Comparison of ENCODE assay signal across 20 cellular contexts in the genomic region with DNA sequence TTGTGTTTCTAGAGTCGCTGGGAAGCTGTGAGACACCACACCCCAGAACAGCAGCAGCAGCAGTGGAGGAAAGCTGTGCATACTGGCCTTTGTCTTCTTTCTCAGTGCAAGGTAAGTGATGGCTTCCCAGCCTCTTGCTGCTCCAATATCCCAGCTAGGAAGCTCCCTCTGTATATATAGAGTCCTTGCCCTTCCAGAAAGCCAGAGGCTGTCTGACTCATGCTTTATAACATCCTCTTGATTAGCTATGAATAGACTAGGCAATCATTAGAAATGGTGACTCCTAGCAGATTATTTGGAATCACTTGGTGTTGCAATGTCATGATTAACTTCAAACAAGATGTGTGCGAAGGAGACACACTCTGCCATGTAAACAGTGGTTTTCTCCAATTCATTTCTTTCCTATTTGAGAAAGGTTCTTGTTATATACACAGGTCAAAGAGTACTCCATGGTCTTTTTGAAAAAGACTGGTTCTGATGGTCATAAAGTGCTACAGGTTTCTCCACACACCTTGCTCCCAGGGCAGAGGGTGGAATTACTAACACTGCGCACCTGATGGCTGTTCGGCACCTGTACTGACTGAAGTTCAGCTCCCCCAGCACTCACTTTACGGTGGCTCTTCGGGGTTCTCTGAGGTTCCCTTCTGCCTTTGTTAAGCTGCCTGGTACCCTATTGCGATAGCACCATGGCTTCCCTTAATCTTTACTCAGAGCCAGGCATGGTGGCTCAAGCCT. TPM values are rescaled to one million over a fixed set of nuclear protein-coding genes. Genes with fewer than 3 reads are reported as not detected.
DNase-seq lines count a peak whose midpoint lies in the region; ATAC-seq, FAIRE-seq and TF ChIP-seq lines count a peak whose summit lies in the region.
"Had no signal": no experiment of that assay in that cellular context is flagged by ENCODE, and none has a peak within 500 bp of the region (broad histone marks: within the 10 kb centered on the region; RNA-seq: fewer than 3 reads in every experiment).

MMP1 (minus strand) TSS at position 149 of the 735 bp plus-strand sequence; CDS start at position 81, 68 bp downstream.

- in situ Hi-C loops in IMR-90 (cut with MboI; ENCODE audit: low sequenced_read_pairs): no loop called here
- in situ Hi-C loops in HepG2 (cut with HindIII; ENCODE audit: extremely low pct_ligation_motif_present, low pct_unique_long_range_greater_than_20kb): no loop called here

- dilution Hi-C loops in IMR-90 (cut with HindIII; ENCODE audit: low sequenced_read_pairs, unreplicated experiment): no loop called here

- H2AK5ac ChIP-seq in IMR-90 (ENCODE audit: low read depth, low read length): peak within 1 kb of the TSS; percentile 91

- H4K20me1 ChIP-seq in IMR-90 (ENCODE audit: insufficient read depth, low read length) (no peaks in the 10 kb centered on the region), HepG2 (ENCODE audit: insufficient read depth, low read length) (no peaks in the 10 kb centered on the region)

- no peak for FAIRE-seq in HepG2 (lab: Jason Lieb, UNC)
- FAIRE-seq: TTC549 had no signal

- no peaks in the 10 kb centered on the region for H3K36me3 Mint-ChIP-seq in WTC11
- H3K36me3 Mint-ChIP-seq: activated CD8-positive, alpha-beta memory T cell treated with anti-CD3 and anti-CD28 coated beads, Interleukin-2, amount 10 ng/mL, durations not matched to agents 7 days and 5 days; activated naive CD8-positive, alpha-beta T cell; memory B cell had no signal

- H2AK9ac ChIP-seq in IMR-90 (replicated peaks; ENCODE audit: low read depth, low read length, poor library complexity): no peak within 1 kb of the TSS

- peak; percentile 85 for ATAC-seq in IMR-90 (ENCODE audit: low read depth)
- no peak for ATAC-seq in HepG2
- ATAC-seq in WTC11: no peak
- ATAC-seq: activated CD8-positive, alpha-beta memory T cell treated with anti-CD3 and anti-CD28 coated beads, Interleukin-2, amount 10 ng/mL, durations not matched to agents 7 days and 5 days; stimulated activated naive CD8-positive, alpha-beta T cell treated with anti-CD3 and anti-CD28 coated beads, Interleukin-15, Interleukin-2, amounts not matched to agents 100 U/mL and 50 U/mL, for 24 hours had no signal

- H3K9ac ChIP-seq in IMR-90 (ENCODE audit: low read depth, low read length) (no peak within 1 kb of the TSS), HepG2 (ENCODE audit: insufficient read depth, low read depth, low read length) (no peak within 1 kb of the TSS)
- H3K9ac ChIP-seq: parathyroid adenoma had no signal

- no peak within 1 kb of the TSS for H3K4me2 ChIP-seq in IMR-90 (ENCODE audit: low read depth, low read length)
- no peak within 1 kb of the TSS for H3K4me2 ChIP-seq in HepG2 (ENCODE audit: low read depth, low read length)

- no TSS peak for BruUV-seq in IMR-90 (replicated peaks; lab: Mats Ljungman, UMichigan)
- no TSS peak for BruUV-seq in HepG2 (replicated peaks; lab: Mats Ljungman, UMichigan)

- H3K27ac ChIP-seq in IMR-90 (ENCODE audit: insufficient read depth, low read length) (no peak within 1 kb of the TSS), HepG2 (ENCODE audit: extremely low read length, insufficient read depth, low read length) (no peak within 1 kb of the TSS)
- H3K27ac ChIP-seq: parathyroid adenoma had no signal

- peak within 1 kb of the TSS; percentile 73 for H2AFZ ChIP-seq in IMR-90 (replicated peaks; ENCODE audit: low read length, poor library complexity)
- H2AFZ ChIP-seq in HepG2 (ENCODE audit: low read length): no peak within 1 kb of the TSS
- H2AFZ ChIP-seq: parathyroid adenoma had no signal

- H2BK15ac ChIP-seq in IMR-90 (ENCODE audit: low read depth, low read length): peak within 1 kb of the TSS; percentile 46; the same call in 1 of the 3 replicates

- H3K79me1 ChIP-seq in IMR-90 (ENCODE audit: low read depth in 1 of 2, low read length in 2 of 2): no peaks in the 10 kb centered on the region

- TF ChIP-seq POLR2A in IMR-90 (IDR thresholded peaks at IDR 0.05; ENCODE audit: low read depth, low read length) (no peak), HepG2 (IDR thresholded peaks at IDR 0.05; ENCODE audit: insufficient read depth in 1 of 2, low read depth in 2 of 2, low read length in 2 of 2) (no peak)

- H3K9me1 ChIP-seq in IMR-90 (ENCODE audit: insufficient read depth, low read length): peaks cover 9% of the 10 kb centered on the region

- H3K36me3 ChIP-seq in IMR-90 (ENCODE audit: control insufficient read depth, insufficient read depth, low read length): no peaks in the 10 kb centered on the region
- no peaks in the 10 kb centered on the region for H3K36me3 ChIP-seq in HepG2 (replicated peaks in 1 of 2; ENCODE audit: control insufficient read depth in 1 of 2, insufficient read depth in 2 of 2, low read length in 2 of 2)

- no peak within 1 kb of the TSS for H3K4me3 ChIP-seq in IMR-90 (ENCODE audit: insufficient read depth, low read depth, low read length)
- H3K4me3 ChIP-seq in HepG2 (replicated peaks in 1 of 3; ENCODE audit: insufficient read depth in 1 of 3, low read depth in 2 of 3, low read length in 3 of 3): no peak within 1 kb of the TSS

- H3K27me3 ChIP-seq in IMR-90 (ENCODE audit: control insufficient read depth, insufficient read depth, low read length) (no peaks in the 10 kb centered on the region), HepG2 (ENCODE audit: control insufficient read depth in 1 of 2, insufficient read depth in 2 of 2, low read length in 2 of 2) (peaks cover 0 to 4% of the 10 kb centered on the region in 2 experiments; a peak in 2 of 5 replicates)

- TF ChIP-seq CTCF in AG09319 (IDR thresholded peaks at IDR 0.05; ENCODE audit: low read depth, low read length): no peak
- TF ChIP-seq CTCF in IMR-90 (conservative IDR thresholded peaks at IDR 0.05; ENCODE audit: low read depth, low read length): no peak
- TF ChIP-seq CTCF in HepG2 (CRISPR knock-in tag; IDR thresholded peaks at IDR 0.05): no peak
- no peak for TF ChIP-seq CTCF in WTC11 (IDR thresholded peaks at IDR 0.05)

- H3K9me3 ChIP-seq in IMR-90 (ENCODE audit: control insufficient read depth, insufficient read depth, low read length): no peaks in the 10 kb centered on the region
- H3K9me3 ChIP-seq in HepG2 (ENCODE audit: low read length): no peaks in the 10 kb centered on the region

- no peak within 1 kb of the TSS for H3K4me3 Mint-ChIP-seq in WTC11
- H3K4me3 Mint-ChIP-seq: activated CD8-positive, alpha-beta memory T cell treated with anti-CD3 and anti-CD28 coated beads, Interleukin-2, amount 10 ng/mL, durations not matched to agents 7 days and 5 days; activated naive CD8-positive, alpha-beta T cell; dendritic cell treated with granulocyte-macrophage colony-stimulating factor and Interleukin-4, amounts not matched to agents 40 ng/mL and 50 ng/mL, for 4 days; memory B cell had no signal

- POLR2A ChIA-PET in IMR-90 (lab: Charles Lee; ENCODE audit: unreplicated experiment) (no interaction called here), HepG2 (lab: Yijun Ruan, JAX) (no interaction called here), WTC11 (lab: Charles Lee) (no interaction called here)

- H3K4ac ChIP-seq in IMR-90 (ENCODE audit: low read depth, low read length): peak within 1 kb of the TSS; percentile 65; the same call in 1 of the 2 replicates

- no peak within 1 kb of the TSS for H3K56ac ChIP-seq in IMR-90 (ENCODE audit: extremely low read depth, insufficient read depth, low read length)

- no peak within 1 kb of the TSS for H4K5ac ChIP-seq in IMR-90 (ENCODE audit: low read depth, low read length)

- no peak for TF ChIP-seq EP300 in HepG2 (IDR thresholded peaks at IDR 0.05; ENCODE audit: low read depth in 2 of 2, low read length in 2 of 2)
- TF ChIP-seq EP300 in HepG2 (CRISPR knock-in tag; IDR thresholded peaks at IDR 0.05; ENCODE audit: borderline replicate concordance): no peak

- no peak within 1 kb of the TSS for H3K23ac ChIP-seq in IMR-90 (ENCODE audit: low read depth, low read length)

- no peaks in the 10 kb centered on the region for H3K9me3 Mint-ChIP-seq in WTC11
- H3K9me3 Mint-ChIP-seq: dendritic cell treated with granulocyte-macrophage colony-stimulating factor and Interleukin-4, amounts not matched to agents 40 ng/mL and 50 ng/mL, for 4 days; memory B cell had no signal

- H3K18ac ChIP-seq in IMR-90 (ENCODE audit: low read depth, low read length): no peak within 1 kb of the TSS

- H3K27ac Mint-ChIP-seq in WTC11: no peak within 1 kb of the TSS
- H3K27ac Mint-ChIP-seq: activated CD8-positive, alpha-beta memory T cell treated with anti-CD3 and anti-CD28 coated beads, Interleukin-2, amount 10 ng/mL, durations not matched to agents 7 days and 5 days; activated naive CD8-positive, alpha-beta T cell; dendritic cell treated with granulocyte-macrophage colony-stimulating factor and Interleukin-4, amounts not matched to agents 40 ng/mL and 50 ng/mL, for 4 days; memory B cell had no signal

- H3K79me2 ChIP-seq in HepG2 (ENCODE audit: insufficient read depth, low read length): no peaks in the 10 kb centered on the region
- H3K79me2 ChIP-seq: parathyroid adenoma had no signal

- H3K14ac ChIP-seq in IMR-90 (replicated peaks; ENCODE audit: low read depth, low read length): peak within 1 kb of the TSS; percentile 79

- 89% methylated on average over 4 of the region's 7 CpGs; no CpG with 5 or more reads in 1 of the 2 experiments for WGBS in IMR-90 (ENCODE audit: extremely low coverage in 2 of 2, insufficient read length in 1 of 2), 2 experiments
- WGBS in HepG2 (ENCODE audit: low lambda C conversion rate): 20% methylated on average over 6 of the region's 7 CpGs

- H3K4me1 ChIP-seq in IMR-90 (ENCODE audit: control insufficient read depth, insufficient read depth, low read length): peaks cover 5% of the 10 kb centered on the region
- no peaks in the 10 kb centered on the region for H3K4me1 ChIP-seq in HepG2 (ENCODE audit: insufficient read depth, low read length)
- H3K4me1 ChIP-seq: parathyroid adenoma had no signal

- intact Hi-C loops in IMR-90 (cut with micrococcal nuclease): no loop called here
- intact Hi-C loops in HepG2 (cut with micrococcal nuclease; ENCODE audit: unreplicated experiment): no loop called here

- DNase-seq in AG09319 (ENCODE audit: extremely low read depth, low read depth): peak; percentile 59
- DNase-seq in IMR-90: peak; percentile 90
- DNase-seq in dermis blood vessel endothelial cell: peak; percentile 90
- DNase-seq in kidney tubule cell (ENCODE audit: low spot score): peak; percentile 84
- DNase-seq in HepG2 (ENCODE audit: low spot score): no peak
- DNase-seq in WTC11 (ENCODE audit: low spot score): no peak
- no peak for DNase-seq in cerebellar nuclear complex (lab: John Stamatoyannopoulos, UW)
- no peak for DNase-seq in HUDEP-2 (lab: John Stamatoyannopoulos, UW; ENCODE audit: unreplicated experiment in 76 of 76)
- DNase-seq: activated CD8-positive, alpha-beta memory T cell treated with anti-CD3 and anti-CD28 coated beads, Interleukin-2, amount 10 ng/mL, durations not matched to agents 7 days and 5 days; C1 segment of cervical spinal cord; hippocampal formation; NCI-H1417 treated with DMSO at 0.1 percent for 48 hours; NCI-H510A; Right ventricle myocardium superior; stimulated activated naive CD8-positive, alpha-beta T cell treated with anti-CD3 and anti-CD28 coated beads, Interleukin-15, Interleukin-2, amounts not matched to agents 100 U/mL and 50 U/mL, for 24 hours had no signal

- H2BK20ac ChIP-seq in IMR-90 (ENCODE audit: low read depth, low read length): peak within 1 kb of the TSS; percentile 65; the same call in 1 of the 2 replicates

- no peaks in the 10 kb centered on the region for H3K27me3 Mint-ChIP-seq in WTC11 (ENCODE audit: low read depth)
- H3K27me3 Mint-ChIP-seq: activated CD8-positive, alpha-beta memory T cell treated with anti-CD3 and anti-CD28 coated beads, Interleukin-2, amount 10 ng/mL, durations not matched to agents 7 days and 5 days; activated naive CD8-positive, alpha-beta T cell; memory B cell had no signal

- peaks cover 2% of the 10 kb centered on the region; the same call in 1 of the 2 replicates for H3K4me1 Mint-ChIP-seq in WTC11
- H3K4me1 Mint-ChIP-seq: activated CD8-positive, alpha-beta memory T cell treated with anti-CD3 and anti-CD28 coated beads, Interleukin-2, amount 10 ng/mL, durations not matched to agents 7 days and 5 days; memory B cell had no signal

- peak within 1 kb of the TSS; percentile 77 for H2BK120ac ChIP-seq in IMR-90 (ENCODE audit: low read depth, low read length)

- H4K8ac ChIP-seq in IMR-90 (ENCODE audit: low read depth in 2 of 2, low read length in 2 of 2): peak within 1 kb of the TSS in 1 of 2 experiments; percentile 69; a peak in 1 of 4 replicates

- CTCF ChIA-PET in IMR-90 (lab: Yijun Ruan, JAX) (interaction anchor here (0.7 to 1.5 kb wide), 2 partner anchors 18 to 36 kb away, joined by 3 to 6 read pairs; partner anchors contain the start of gene MMP10), HepG2 (lab: Yijun Ruan, JAX; ENCODE audit: low intra/inter-chr PET ratio, low total read pairs) (no interaction called here), WTC11 (lab: Charles Lee) (interaction anchor here (0.7 to 1.4 kb wide), 2 partner anchors 18 to 64 kb away, joined by 3 to 4 read pairs; partner anchors contain the start of gene MMP10)

- H2BK5ac ChIP-seq in IMR-90 (ENCODE audit: low read depth, low read length, poor library complexity, severe bottlenecking): no peak within 1 kb of the TSS

- no peak within 1 kb of the TSS for H4K91ac ChIP-seq in IMR-90 (ENCODE audit: insufficient read depth, low read depth, low read length)

- TF ChIP-seq RAD21 in IMR-90 (IDR thresholded peaks at IDR 0.05; ENCODE audit: low read length) (no peak), HepG2 (CRISPR knock-in tag; IDR thresholded peaks at IDR 0.05) (no peak)

RNA-seq across cellular contexts. Expression of gene MMP1, which starts in this region (rescaled TPM):
- total RNA-seq in IMR-90 (2012; rRNA removed) (245 and 246 TPM in 2 replicates), dermis blood vessel endothelial cell (650 and 1,055 TPM in 2 replicates), HepG2 (2016; rRNA removed; fragmentation: Illumina TruSeq; extraction: Trizol) (0.09 TPM in 1 of 2 replicates, not detected in the other), WTC11 (2021) (0.11 TPM in 1 of 3 replicates, not detected in the others)
- polyA plus RNA-seq in IMR-90 (2012; rRNA removed) (155 and 166 TPM in 2 replicates), HepG2 (2011; rRNA removed) (0.21 and 0.30 TPM in 2 replicates)
- 30.1 and 60.9 TPM in 2 replicates for polyA plus RNA-seq in IMR-90 (2012; cell fraction: cytosol; rRNA removed)
- 9.4 and 51.9 TPM in 2 replicates for polyA plus RNA-seq in IMR-90 (2012; cell fraction: nucleus; rRNA removed; ENCODE audit: low replicate concordance)
- total RNA-seq in HepG2 (2016; cell fraction: cytosol; rRNA removed; fragmentation: Illumina TruSeq; extraction: Trizol; ENCODE audit: low read depth): not detected in 2 replicates
- total RNA-seq in HepG2 (2016; cell fraction: insoluble cytoplasmic fraction; rRNA removed; fragmentation: Illumina TruSeq; extraction: Trizol): 0.15 and 0.19 TPM in 2 replicates
- not detected in 2 replicates for total RNA-seq in HepG2 (2016; cell fraction: membrane; rRNA removed; fragmentation: Illumina TruSeq; extraction: Trizol)
- total RNA-seq in HepG2 (2016; cell fraction: nucleus; rRNA removed; fragmentation: Illumina TruSeq; extraction: Trizol): not detected in 2 replicates
- polyA plus RNA-seq in HepG2 (2011; cell fraction: cytosol; rRNA removed): 0.15 and 0.32 TPM in 2 replicates
- polyA plus RNA-seq in HepG2 (2011; cell fraction: nucleus; rRNA removed): not detected in 2 replicates
- polyA plus RNA-seq in HepG2 (2012): 0.08 TPM in 1 of 2 replicates, not detected in the other
- polyA plus RNA-seq in HepG2 (2016; cell fraction: cytosol; fragmentation: Illumina TruSeq; extraction: Trizol; ENCODE audit: low read depth): 0.07 TPM in 1 of 2 replicates, not detected in the other
- polyA plus RNA-seq in HepG2 (2016; cell fraction: insoluble cytoplasmic fraction; fragmentation: Illumina TruSeq; extraction: Trizol; ENCODE audit: low read depth): not detected in 2 replicates
- polyA plus RNA-seq in HepG2 (2016; cell fraction: membrane; fragmentation: Illumina TruSeq; extraction: Trizol; ENCODE audit: low read depth): not detected in 2 replicates
- not detected in 2 replicates for polyA plus RNA-seq in HepG2 (2016; cell fraction: nucleus; fragmentation: Illumina TruSeq; extraction: Trizol; ENCODE audit: insufficient read depth, low read depth)
- not detected in 2 replicates for polyA minus RNA-seq in HepG2 (2011; rRNA and poly(A)+ RNA removed; ENCODE audit: low replicate concordance)
- polyA minus RNA-seq in HepG2 (2011; cell fraction: cytosol; rRNA and poly(A)+ RNA removed): not detected in 2 replicates
- not detected in 2 replicates for polyA minus RNA-seq in HepG2 (2011; cell fraction: nucleus; rRNA and poly(A)+ RNA removed)
- total RNA-seq: activated CD8-positive, alpha-beta memory T cell treated with anti-CD3 and anti-CD28 coated beads, Interleukin-2, amount 10 ng/mL, durations not matched to agents 7 days and 5 days; Right ventricle myocardium superior had no signal

Comparison
In these comparisons a context has a peak if more than half of its experiments do, and no peak if none do; other contexts are left out.
1. RNA of gene MMP1 (total RNA-seq): 650 to 1,055 TPM in dermis blood vessel endothelial cell and 245 to 246 TPM in IMR-90; 0.09 to 0.19 TPM in HepG2 and 0.11 TPM in WTC11; every median in the first group is over 100 times any median in the second.
2. RNA of gene MMP1 (polyA plus RNA-seq): 9.4 to 166 TPM in IMR-90; 0.07 to 0.32 TPM in HepG2; every median in the first group is over 4 times any median in the second.
3. DNase-seq: peak in AG09319 (single experiment), IMR-90 (single experiment), dermis blood vessel endothelial cell (single experiment) and kidney tubule cell (single experiment); none in HepG2 (single experiment), WTC11 (single experiment), cerebellar nuclear complex (0 of 2) and HUDEP-2 (0 of 76).